ENCODE assay signal across 11 cellular contexts in the genomic region with DNA sequence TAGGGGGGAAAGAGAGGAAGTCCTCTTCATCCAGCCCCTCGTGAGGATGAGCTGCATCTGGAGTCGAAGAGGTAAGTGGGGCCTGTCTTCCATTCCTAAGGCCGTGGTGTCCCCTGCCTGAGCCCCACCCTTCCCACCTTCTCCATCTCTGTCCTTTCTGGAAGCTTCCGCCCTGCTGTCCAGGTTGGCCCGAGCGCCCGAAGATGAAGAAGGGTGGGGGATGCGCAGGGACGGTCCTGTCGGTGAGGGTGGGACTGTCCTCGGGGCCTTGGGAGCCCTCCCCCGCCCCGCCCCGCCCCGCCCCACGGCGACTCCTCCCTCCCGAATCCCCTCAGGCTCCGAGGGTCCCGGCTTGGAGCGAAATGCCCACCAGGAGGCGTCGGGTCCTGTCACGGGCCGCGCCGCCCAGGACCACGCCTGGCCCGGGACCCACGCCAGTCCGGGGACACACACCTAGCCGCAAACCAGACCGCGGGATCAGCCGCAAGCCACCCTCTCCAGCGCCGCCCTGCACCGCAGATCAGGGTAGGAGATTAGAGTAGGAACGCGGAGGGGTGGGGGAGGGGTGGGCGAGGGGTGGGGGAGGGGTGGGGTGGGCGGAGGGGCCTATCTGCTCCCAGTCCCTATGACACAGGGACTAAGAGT. TPM values are rescaled to one million over a fixed set of nuclear protein-coding genes. Genes with fewer than 3 reads are reported as not detected.
DNase-seq lines count a peak whose midpoint lies in the region; ATAC-seq and TF ChIP-seq lines count a peak whose summit lies in the region.
"Had no signal": no experiment of that assay in that cellular context is flagged by ENCODE, and none has a peak within 500 bp of the region (broad histone marks: within the 10 kb centered on the region; RNA-seq: fewer than 3 reads in every experiment).

No MANE protein-coding gene starts in this region.

- H3K4me3 ChIP-seq in fibroblast of villous mesenchyme (ENCODE audit: low read depth, low read length) = peak overlapping the region; percentile 42

- no peak for DNase-seq in AG09319 (ENCODE audit: extremely low read depth, low read depth)
- DNase-seq in OCI-M1 (lab: John Stamatoyannopoulos, UW) = peak; percentile 70
- no peak for DNase-seq in fibroblast of villous mesenchyme (ENCODE audit: low read depth)
- DNase-seq in omental fat pad (ENCODE audit: low spot score) = peak; percentile 22
- no peak for DNase-seq in dedifferentiated amniotic fluid mesenchymal stem cell (ENCODE audit: extremely low spot score)
- DNase-seq in SHP77 (lab: John Stamatoyannopoulos, UW) = no peak
- no peak for DNase-seq in DMS53 treated with DMSO at 0.1 percent for 48 hours (lab: John Stamatoyannopoulos, UW; ENCODE audit: unreplicated experiment)
- DNase-seq in activated CD4-positive, alpha-beta T cell treated with anti-CD3 and anti-CD28 coated beads for 4 hours = no peak
- DNase-seq: effector memory CD8-positive, alpha-beta T cell; natural killer cell; NCI-H1092 treated with DMSO at 0.1 percent for 48 hours had no signal

- ATAC-seq in omental fat pad (ENCODE audit: low FRiP score) = no peak
- ATAC-seq: effector memory CD8-positive, alpha-beta T cell had no signal

- peak; percentile 4 for TF ChIP-seq CTCF in AG09319 (IDR thresholded peaks at IDR 0.05; ENCODE audit: low read depth, low read length)
- TF ChIP-seq CTCF in fibroblast of villous mesenchyme (IDR thresholded peaks at IDR 0.05; ENCODE audit: insufficient read depth, low read depth, low read length) = peak; percentile 13
- no peak for TF ChIP-seq CTCF in omental fat pad (IDR thresholded peaks at IDR 0.05)

RNA-seq across cellular contexts. Expression of a gene that starts 15.3 kb away (rescaled TPM):
- total RNA-seq in fibroblast of villous mesenchyme (not detected in 2 replicates), omental fat pad (under 1 TPM in 2 of 4 donors, not detected in 2; 0.46 to 0.50 TPM)
- total RNA-seq: natural killer cell had no signal

RNA-seq across cellular contexts. Expression of a gene that starts 37.8 kb away (rescaled TPM):
- under 0.01 and 0.64 TPM in 2 replicates for total RNA-seq in fibroblast of villous mesenchyme
- 1 to 10 TPM in 3 of 4 donors, under 1 TPM in 1; 0.65 to 9.6 (median 2.9) TPM for total RNA-seq in omental fat pad

Comparison
In these comparisons a context has a peak if more than half of its experiments do, and no peak if none do; other contexts are left out.
1. DNase-seq: peak in OCI-M1 (single experiment) and omental fat pad (single experiment); none in AG09319 (single experiment), fibroblast of villous mesenchyme (single experiment), dedifferentiated amniotic fluid mesenchymal stem cell (single experiment), SHP77 (0 of 2), DMS53 treated with DMSO at 0.1 percent for 48 hours (single experiment) and activated CD4-positive, alpha-beta T cell treated with anti-CD3 and anti-CD28 coated beads for 4 hours (0 of 2).
2. CTCF ChIP-seq: peak in AG09319 (single experiment) and fibroblast of villous mesenchyme (single experiment); none in omental fat pad (0 of 3).